Comparison of ENCODE assay signal across 25 cellular contexts in the genomic region with DNA sequence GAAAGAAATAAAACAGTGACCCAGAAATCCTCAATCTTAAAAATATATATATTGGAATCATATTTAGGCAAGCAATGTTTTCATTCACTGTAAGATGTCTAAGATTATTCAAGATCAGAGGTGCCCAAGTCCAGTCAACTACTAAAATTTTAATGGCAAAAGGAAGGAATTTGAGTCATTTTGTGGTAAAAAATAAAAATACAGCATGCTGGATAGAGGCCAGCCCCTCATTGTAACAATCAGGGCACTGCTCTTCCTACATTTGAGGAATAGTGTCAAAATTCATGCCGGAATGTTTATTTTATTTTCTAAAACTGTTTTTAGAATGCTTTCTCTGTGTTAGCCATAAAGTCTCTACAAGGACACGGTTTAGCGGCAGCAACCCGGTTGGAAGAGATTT.
"Had no signal": no experiment of that assay in that cellular context is flagged by ENCODE, and none has a peak within 500 bp of the region (broad histone marks: within the 10 kb centered on the region; RNA-seq: fewer than 3 reads in every experiment).

No MANE protein-coding gene starts in this region.

- H3K4me3 ChIP-seq: colonic mucosa, esophagus squamous epithelium, gastroesophageal sphincter, heart left ventricle, hepatocyte, lung, mucosa of descending colon, neural progenitor cell, right atrium auricular region, thoracic aorta, tibial nerve, upper lobe of left lung had no signal

- H3K9me3 ChIP-seq: colonic mucosa, esophagus squamous epithelium, gastroesophageal sphincter, right atrium auricular region, thoracic aorta, tibial nerve, upper lobe of left lung had no signal

- H3K27ac ChIP-seq: colonic mucosa, esophagus squamous epithelium, foreskin keratinocyte, gastroesophageal sphincter, heart left ventricle, hepatocyte, neural progenitor cell, parathyroid adenoma, right atrium auricular region, thoracic aorta, tibial nerve, upper lobe of left lung had no signal

- H3K36me3 ChIP-seq: colonic mucosa, esophagus squamous epithelium, gastroesophageal sphincter, heart left ventricle, neural progenitor cell, right atrium auricular region, thoracic aorta, tibial nerve, upper lobe of left lung had no signal

- H2AFZ ChIP-seq: hepatocyte, neural progenitor cell, parathyroid adenoma had no signal

- DNase-seq: colonic mucosa; effector memory CD4-positive, alpha-beta T cell; erythroblast; esophagus squamous epithelium; foreskin keratinocyte; heart left ventricle; kidney; mesenchymal stem cell; mucosa of descending colon; naive thymus-derived CD4-positive, alpha-beta T cell; stimulated activated CD4-positive, alpha-beta T cell treated with anti-CD3 and anti-CD28 coated beads, Interleukin-2, amount 100 ng/mL, for 24 hours; stimulated activated CD4-positive, alpha-beta T cell treated with anti-CD3 and anti-CD28 coated beads, Interleukin-4, amount 100 ng/mL, for 24 hours; stimulated activated naive CD8-positive, alpha-beta T cell treated with anti-CD3 and anti-CD28 coated beads, Interleukin-15, Interleukin-2, amounts not matched to agents 100 U/mL and 50 U/mL, for 24 hours; upper lobe of left lung had no signal

- H3K79me2 ChIP-seq: hepatocyte, parathyroid adenoma had no signal

- ATAC-seq: foreskin keratinocyte; gastroesophageal sphincter; heart left ventricle; left lobe of liver; mucosa of descending colon; naive thymus-derived CD4-positive, alpha-beta T cell; sciatic nerve; stimulated activated effector memory CD8-positive, alpha-beta T cell treated with anti-CD3 and anti-CD28 coated beads, Interleukin-12 subunit alpha, Interleukin-12 subunit beta, amount 100 ng/mL, for 72 hours; stimulated activated naive CD8-positive, alpha-beta T cell treated with anti-CD3 and anti-CD28 coated beads, Interleukin-15, Interleukin-2, amounts not matched to agents 100 U/mL and 50 U/mL, for 24 hours had no signal

- H3K4me1 ChIP-seq: colonic mucosa, foreskin keratinocyte, gastroesophageal sphincter, neural progenitor cell, parathyroid adenoma, right atrium auricular region, tibial nerve, upper lobe of left lung had no signal

- H3K4me2 ChIP-seq: hepatocyte, neural progenitor cell had no signal

- H3K27me3 ChIP-seq: colonic mucosa, esophagus squamous epithelium, foreskin keratinocyte, gastroesophageal sphincter, heart left ventricle, hepatocyte, neural progenitor cell, right atrium auricular region, tibial nerve, upper lobe of left lung had no signal

- H3K9ac ChIP-seq: neural progenitor cell, parathyroid adenoma had no signal
